Comparison of ENCODE assay signal across 8 cellular contexts in genomic region chr5:149265559-149265958, GRCh38. TPM values are rescaled to one million over a fixed set of nuclear protein-coding genes. Genes with fewer than 3 reads are reported as not detected.
DNase-seq lines count a peak whose midpoint lies in the region; ATAC-seq and TF ChIP-seq lines count a peak whose summit lies in the region.

No MANE protein-coding gene starts in this region.

- WGBS in spleen, 5 donors, result 18 to 30% (median 19%) methylated on average over 4 to 5 of the region's 5 CpGs

- CTCF ChIA-PET in PC-3 (lab: Charles Lee), result interaction anchor here (0.5 to 2.4 kb wide), 13 partner anchors 33 to 230 kb away, joined by 3 to 29 read pairs (median 4); no protein-coding TSS in a partner anchor

- no peak overlapping the region for H3K27ac ChIP-seq in PC-3 (ENCODE audit: low read length)
- H3K27ac ChIP-seq in foreskin keratinocyte, result no peak overlapping the region
- H3K27ac ChIP-seq in spleen, result no peak overlapping the region

- peaks cover 9% of the 10 kb centered on the region for H3K4me1 Mint-ChIP-seq in T-helper 17 cell

- no peak overlapping the region for H3K27ac Mint-ChIP-seq in T-helper 17 cell

- H3K9me3 ChIP-seq in PC-3 (ENCODE audit: low read length), result no peaks in the 10 kb centered on the region
- H3K9me3 ChIP-seq in spleen, result peaks cover 6 to 30% (median 22%) of the 10 kb centered on the region in 8 donors
- H3K9me3 ChIP-seq in T-helper 17 cell (ENCODE audit: control insufficient read depth, low read length, poor library complexity, severe bottlenecking), result peaks cover 9% of the 10 kb centered on the region

- BruUV-seq in PC-3 (replicated peaks; lab: Mats Ljungman, UMichigan), result no TSS peak

- H3K9me2 ChIP-seq in PC-3 (replicated peaks; ENCODE audit: low read length), result no peaks in the 10 kb centered on the region

- ATAC-seq in PC-3 (peak; percentile 16), foreskin keratinocyte (no peak), T-helper 17 cell (no peak), HG03442 (IDR thresholded peaks at IDR 0.05; ENCODE audit: unreplicated experiment) (no peak)

- TF ChIP-seq POLR2A in spleen (IDR thresholded peaks at IDR 0.05), result no peak

- H4K20me1 ChIP-seq in PC-3 (ENCODE audit: low read length), result no peaks in the 10 kb centered on the region

- H3K27me3 ChIP-seq in PC-3 (ENCODE audit: low read length) (no peaks in the 10 kb centered on the region), foreskin keratinocyte (peaks cover 6% of the 10 kb centered on the region), spleen (replicated peaks in 1 of 7) (peaks cover 0 to 17% (median 0%) of the 10 kb centered on the region in 7 donors)

- H3K36me3 ChIP-seq in PC-3 (ENCODE audit: low read depth, low read length) (no peaks in the 10 kb centered on the region), spleen (no peaks in the 10 kb centered on the region)

- no peak overlapping the region for H2AFZ ChIP-seq in PC-3 (ENCODE audit: low read length)

- intact Hi-C loops in PC-3 (cut with micrococcal nuclease) (loop anchor here (5.0 to 10.0 kb wide), 5 partner anchors 59 to 438 kb away; partner anchors contain the start of gene ADRB2), spleen (cut with DNase I; ENCODE audit: low total_unique reads) (no loop called here)

- DNase-seq in NCI-H2171 treated with DMSO at 0.1 percent for 48 hours (lab: John Stamatoyannopoulos, UW) (peak; percentile 0), NCI-H2171 (lab: John Stamatoyannopoulos, UW) (no peak), PC-3 (peak; percentile 75), foreskin keratinocyte (no peak), spleen (no peak), islet precursor cell (no peak), T-helper 17 cell (no peak)

- POLR2A ChIA-PET in PC-3 (lab: Charles Lee; ENCODE audit: unreplicated experiment), result interaction anchor here (1.1 kb wide), 1 partner anchor 439 kb away, joined by 6 read pairs; the partner anchor contains the start of gene ADRB2

- no peaks in the 10 kb centered on the region for H3F3A ChIP-seq in PC-3 (ENCODE audit: low read length, unreplicated experiment)

- peaks cover 36% of the 10 kb centered on the region for H3K27me3 Mint-ChIP-seq in T-helper 17 cell

- H3K4me1 ChIP-seq in PC-3 (ENCODE audit: insufficient read depth, low read length) (peaks cover 19% of the 10 kb centered on the region), foreskin keratinocyte (peaks cover 3% of the 10 kb centered on the region), spleen (peaks cover 0 to 4% (median 0%) of the 10 kb centered on the region in 6 donors)

- TF ChIP-seq CTCF in PC-3 (conservative IDR thresholded peaks at IDR 0.05; ENCODE audit: low read depth, low read length) (peak; percentile 89), foreskin keratinocyte (conservative IDR thresholded peaks at IDR 0.05) (peak; percentile 65), spleen (IDR thresholded peaks at IDR 0.05 in 8 of 11, conservative IDR thresholded peaks at IDR 0.05 in 3 of 11) (peak in 7 of 11 experiments; percentile 12 to 43 (median 36))

- H3K4me3 Mint-ChIP-seq in T-helper 17 cell, result no peak overlapping the region

- no peak overlapping the region for H3K4me3 ChIP-seq in PC-3 (ENCODE audit: low read length)
- H3K4me3 ChIP-seq in spleen, result no peak overlapping the region

- H3K4me2 ChIP-seq in PC-3 (ENCODE audit: low read length), result no peak overlapping the region

- no peak overlapping the region for H3K9ac ChIP-seq in PC-3 (ENCODE audit: low read length)

- no peaks in the 10 kb centered on the region for H3K79me2 ChIP-seq in PC-3 (ENCODE audit: low read length)

- no peaks in the 10 kb centered on the region for H3K36me3 Mint-ChIP-seq in T-helper 17 cell (ENCODE audit: low read depth)

RNA-seq across cellular contexts. Expression of gene AFAP1L1, which starts 6.1 kb away (rescaled TPM):
- total RNA-seq in PC-3 (2014; rRNA removed) (19.6 and 22.3 TPM in 2 replicates), foreskin keratinocyte (16.5 and 16.6 TPM in 2 replicates), spleen (10 to 100 TPM in 6 of 7 donors, 1 to 10 TPM in 1; 9.0 to 21.8 (median 15.4) TPM), T-helper 17 cell (under 1 TPM in 1 of 2 donors, not detected in 1; 0.52 TPM)
- polyA plus RNA-seq in foreskin keratinocyte (9.8 and 10.1 TPM in 2 replicates), spleen (1 to 10 TPM; 1.7 to 6.0 (median 4.8) TPM)

Comparison
In these comparisons a context has a peak if more than half of its experiments do, and no peak if none do; other contexts are left out.
1. DNase-seq: peak in NCI-H2171 treated with DMSO at 0.1 percent for 48 hours (single experiment) and PC-3 (single experiment); none in NCI-H2171 (single experiment), foreskin keratinocyte (0 of 2), spleen (single experiment), islet precursor cell (single experiment) and T-helper 17 cell (0 of 3).
2. CTCF ChIP-seq: peak in every context shown above with its lines; median percentile 89 in PC-3; 65 in foreskin keratinocyte; 36 in spleen.
3. RNA of gene AFAP1L1, which starts 6.1 kb away (total RNA-seq): 19.6 to 22.3 TPM in PC-3, 16.5 to 16.6 TPM in foreskin keratinocyte and 9.0 to 21.8 TPM in spleen; 0.52 TPM in T-helper 17 cell; every median in the first group is over 4 times any median in the second.